Comparison of ENCODE assay signal across 10 cellular contexts in the genomic region with DNA sequence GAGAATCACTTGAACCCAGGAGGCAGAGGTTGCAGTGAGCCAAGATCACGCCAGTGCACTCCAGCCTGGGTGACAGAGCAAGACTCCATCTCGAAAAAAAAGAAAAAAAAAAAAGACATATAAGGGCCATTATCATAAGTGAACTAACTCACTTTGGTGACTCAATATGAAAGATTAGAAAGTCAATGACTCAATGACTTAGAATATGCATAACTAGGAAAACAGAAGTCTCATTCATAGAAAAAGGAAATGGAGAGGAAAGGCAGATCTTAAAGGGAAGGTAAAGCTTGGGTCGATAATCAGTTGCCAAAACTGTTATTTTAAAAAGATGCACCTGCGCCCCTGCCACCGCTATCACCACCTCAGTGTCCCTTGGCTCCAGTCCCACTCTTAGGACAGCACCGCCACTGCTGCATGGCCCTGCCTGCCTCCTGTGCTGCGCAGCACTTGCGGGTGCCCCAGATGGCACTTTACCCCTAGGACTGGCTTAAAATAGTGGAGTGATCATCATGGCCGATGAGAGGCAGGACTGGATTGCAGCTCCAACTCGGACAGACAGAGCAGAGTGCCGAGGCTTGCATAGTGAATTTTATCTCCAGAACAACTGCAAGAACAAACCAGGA. TPM values are rescaled to one million over a fixed set of nuclear protein-coding genes. Genes with fewer than 3 reads are reported as not detected.
DNase-seq lines count a peak whose midpoint lies in the region; ATAC-seq, FAIRE-seq and TF ChIP-seq lines count a peak whose summit lies in the region.
"Had no signal": no experiment of that assay in that cellular context is flagged by ENCODE, and none has a peak within 500 bp of the region (broad histone marks: within the 10 kb centered on the region; RNA-seq: fewer than 3 reads in every experiment).

No MANE protein-coding gene starts in this region.

- FAIRE-seq in pancreas (lab: Jason Lieb, UNC): no peak

- no peak overlapping the region for H3K27ac ChIP-seq in pancreas
- no peak overlapping the region for H3K27ac ChIP-seq in ascending aorta

- H3K27me3 ChIP-seq in pancreas (no peaks in the 10 kb centered on the region), ascending aorta (no peaks in the 10 kb centered on the region)

- no peak for DNase-seq in CD14-positive monocyte (ENCODE audit: low spot score)
- DNase-seq in activated naive CD8-positive, alpha-beta T cell treated with anti-CD3 and anti-CD28 coated beads for 36 hours: peak; percentile 10
- no peak for DNase-seq in pancreas
- no peak for DNase-seq in activated effector memory CD4-positive, alpha-beta T cell treated with anti-CD3 and anti-CD28 coated beads, Interleukin-2, amount 50 U/mL, for 16 hours
- no peak for DNase-seq in SK-N-DZ (ENCODE audit: low spot score)
- no peak for DNase-seq in ascending aorta (ENCODE audit: low spot score in 2 of 2)
- DNase-seq: COR-L47, NCI-H1694 treated with DMSO at 0.1 percent for 48 hours had no signal

- H3K4me3 Mint-ChIP-seq in CD14-positive monocyte: no peak overlapping the region
- H3K4me3 Mint-ChIP-seq in activated naive CD8-positive, alpha-beta T cell treated with anti-CD3 and anti-CD28 coated beads for 36 hours: no peak overlapping the region

- H3K4me3 ChIP-seq in pancreas: no peak overlapping the region
- H3K4me3 ChIP-seq in ascending aorta: no peak overlapping the region

- peaks cover 56 to 91% of the 10 kb centered on the region in 2 donors for H3K36me3 Mint-ChIP-seq in CD14-positive monocyte
- peaks cover 67% of the 10 kb centered on the region for H3K36me3 Mint-ChIP-seq in activated naive CD8-positive, alpha-beta T cell treated with anti-CD3 and anti-CD28 coated beads for 36 hours

- WGBS in pancreas, 2 donors: 90 to 95% methylated on average over 11 of the region's 11 CpGs

- H3K27me3 Mint-ChIP-seq in CD14-positive monocyte (ENCODE audit: low read depth in 3 of 3): peaks cover 0 to 1% (median 0%) of the 10 kb centered on the region in 3 donors
- no peaks in the 10 kb centered on the region for H3K27me3 Mint-ChIP-seq in activated naive CD8-positive, alpha-beta T cell treated with anti-CD3 and anti-CD28 coated beads for 36 hours

- H3K9me3 ChIP-seq in pancreas (no peaks in the 10 kb centered on the region), ascending aorta (no peaks in the 10 kb centered on the region)

- intact Hi-C loops in CD14-positive monocyte (cut with micrococcal nuclease) (no loop called here), pancreas (cut with DNase I) (no loop called here), ascending aorta (cut with DNase I) (no loop called here)

- H3K9me3 Mint-ChIP-seq in CD14-positive monocyte: peaks cover 2 to 21% (median 5%) of the 10 kb centered on the region in 7 donors
- H3K9me3 Mint-ChIP-seq in activated naive CD8-positive, alpha-beta T cell treated with anti-CD3 and anti-CD28 coated beads for 36 hours: peaks cover 21% of the 10 kb centered on the region

- H3K4me1 Mint-ChIP-seq in CD14-positive monocyte: peaks cover 16% of the 10 kb centered on the region
- H3K4me1 Mint-ChIP-seq in activated naive CD8-positive, alpha-beta T cell treated with anti-CD3 and anti-CD28 coated beads for 36 hours: peaks cover 55% of the 10 kb centered on the region

- H3K4me1 ChIP-seq in pancreas: no peaks in the 10 kb centered on the region
- H3K4me1 ChIP-seq in ascending aorta: no peaks in the 10 kb centered on the region

- no peak for TF ChIP-seq CTCF in CD14-positive monocyte (IDR thresholded peaks at IDR 0.05)
- TF ChIP-seq CTCF in pancreas (IDR thresholded peaks at IDR 0.05): no peak
- TF ChIP-seq CTCF in ascending aorta (IDR thresholded peaks at IDR 0.05): no peak

- ATAC-seq in GM19023 (IDR thresholded peaks at IDR 0.05; ENCODE audit: unreplicated experiment) (peak; percentile 60), HG03196 (IDR thresholded peaks at IDR 0.05; ENCODE audit: unreplicated experiment) (peak; percentile 85), pancreas (no peak)

- peak overlapping the region; percentile 37 to 90 (median 60) for H3K27ac Mint-ChIP-seq in CD14-positive monocyte
- H3K27ac Mint-ChIP-seq in activated naive CD8-positive, alpha-beta T cell treated with anti-CD3 and anti-CD28 coated beads for 36 hours: peak overlapping the region; percentile 61

- H3K36me3 ChIP-seq in pancreas (peaks cover 0 to 4% (median 0%) of the 10 kb centered on the region in 3 donors), ascending aorta (peaks cover 9 to 30% of the 10 kb centered on the region in 2 donors)

RNA-seq across cellular contexts. Expression of gene INO80D, which starts 54.7 kb away (rescaled TPM):
- polyA plus RNA-seq in CD14-positive monocyte: 1 to 10 TPM; 3.8 to 4.4 TPM
- total RNA-seq in activated naive CD8-positive, alpha-beta T cell treated with anti-CD3 and anti-CD28 coated beads for 36 hours: 10 to 100 TPM; 15.6 to 16.4 TPM
- 10 to 100 TPM in 3 of 6 donors, 1 to 10 TPM in 3; 9.4 to 15.0 (median 10.0) TPM for total RNA-seq in pancreas
- polyA plus RNA-seq in pancreas: 1 to 10 TPM; 2.7 to 3.8 TPM
- polyA plus RNA-seq in SK-N-DZ (2014; cell fraction: cytosol; rRNA removed): 2.6 and 3.0 TPM in 2 replicates
- polyA plus RNA-seq in SK-N-DZ (2014; cell fraction: nucleus; rRNA removed): 3.8 and 5.7 TPM in 2 replicates
- 10.1 TPM for total RNA-seq in ascending aorta

Comparison
In these comparisons a context has a peak if more than half of its experiments do, and no peak if none do; other contexts are left out.
1. ATAC-seq: peak in GM19023 (single experiment) and HG03196 (single experiment); none in pancreas (0 of 4).